In genomic region chrX:77938083-77938482, GRCh38 we compare ENCODE assay signal across 1 cellular context.
TF ChIP-seq lines count a peak whose summit lies in the region.

No MANE protein-coding gene starts in this region.

TF ChIP-seq in K562, 482 proteins besides CTCF, POLR2A, EP300 and RAD21:
- peak; percentile 40 for TF ChIP-seq CCNT2 (IDR thresholded peaks at IDR 0.05; ENCODE audit: borderline replicate concordance, extremely low read depth, insufficient read length, low read depth, low read length)
- peak; percentile 58; the same call in 1 of the 2 replicates for TF ChIP-seq SMARCA4 (IDR thresholded peaks at IDR 0.05)
- TF ChIP-seq KDM1A (IDR thresholded peaks at IDR 0.05), result 0 out of 4 replicates have a peak, but pooled peaks of 1 of the 2 experiments have one; percentile 12
- no peak for TF ChIP-seq SMAD3 (CRISPR knock-in tag; conservative IDR thresholded peaks at IDR 0.05)
- TF ChIP-seq CXXC5 (CRISPR knock-in tag; IDR thresholded peaks at IDR 0.05), result 0 out of 2 replicates have a peak, but pooled peaks have one; percentile 24
- no peak for TF ChIP-seq MAFF (IDR thresholded peaks at IDR 0.05; ENCODE audit: low read length)
- TF ChIP-seq TEAD4 (IDR thresholded peaks at IDR 0.05; ENCODE audit: low read length), result peak; percentile 82
- no peak for TF ChIP-seq TEAD4 (CRISPR knock-in tag; IDR thresholded peaks at IDR 0.05; ENCODE audit: borderline replicate concordance)
- peak; percentile 19; the same call in 1 of the 2 replicates for TF ChIP-seq NFIC (IDR thresholded peaks at IDR 0.05)
- peak; percentile 87 for TF ChIP-seq ARID1B (IDR thresholded peaks at IDR 0.05)
- TF ChIP-seq STAT5A (IDR thresholded peaks at IDR 0.05; ENCODE audit: borderline replicate concordance, low read length), result peak; percentile 66
- TF ChIP-seq ESRRB (CRISPR knock-in tag; IDR thresholded peaks at IDR 0.05; ENCODE audit: borderline replicate concordance), result no peak
- no peak for TF ChIP-seq HBP1 (CRISPR knock-in tag; IDR thresholded peaks at IDR 0.05)
- 0 out of 2 replicates have a peak, but pooled peaks have one; percentile 10 for TF ChIP-seq KLF16 (IDR thresholded peaks at IDR 0.05)
- TF ChIP-seq CBFA2T2 (conservative IDR thresholded peaks at IDR 0.05), result peak; percentile 74
- no peak for TF ChIP-seq E4F1 (CRISPR knock-in tag; IDR thresholded peaks at IDR 0.05; ENCODE audit: borderline replicate concordance)
- peak; percentile 26 for TF ChIP-seq MEIS2 (IDR thresholded peaks at IDR 0.05; ENCODE audit: partially characterized antibody)
- TF ChIP-seq DDX20 (tag; IDR thresholded peaks at IDR 0.05; ENCODE audit: low read depth), result no peak
- TF ChIP-seq TCF3 (CRISPR knock-in tag; IDR thresholded peaks at IDR 0.05), result peak; percentile 82
- TF ChIP-seq DPF2 (IDR thresholded peaks at IDR 0.05), result peak; percentile 71; the same call in 1 of the 2 replicates
- 0 out of 2 replicates have a peak, but pooled peaks have one; percentile 29 for TF ChIP-seq PML (IDR thresholded peaks at IDR 0.05; ENCODE audit: low read length)
- no peak for TF ChIP-seq NR2F6 (CRISPR knock-in tag; IDR thresholded peaks at IDR 0.05)
- peak; percentile 81 for TF ChIP-seq NCOR1 (IDR thresholded peaks at IDR 0.05)
- peak; percentile 44; the same call in 1 of the 2 replicates for TF ChIP-seq SMARCE1 (IDR thresholded peaks at IDR 0.05)
- peak; percentile 85 for TF ChIP-seq CBFA2T3 (IDR thresholded peaks at IDR 0.05)
- peak; percentile 82 for TF ChIP-seq TAL1 (IDR thresholded peaks at IDR 0.05)
- peak; percentile 41; the same call in 1 of the 2 replicates for TF ChIP-seq MTA2 (IDR thresholded peaks at IDR 0.05; ENCODE audit: low read depth)
- peak; percentile 28; the same call in 1 of the 2 replicates for TF ChIP-seq SOX6 (IDR thresholded peaks at IDR 0.05)
